ENCODE assay signal across 9 cellular contexts in genomic region chr2:57890462-57890861, GRCh38.
DNase-seq lines count a peak whose midpoint lies in the region; ATAC-seq lines count a peak whose summit lies in the region.
"Had no signal": no experiment of that assay in that cellular context is flagged by ENCODE, and none has a peak within 500 bp of the region (broad histone marks: within the 10 kb centered on the region; RNA-seq: fewer than 3 reads in every experiment).

No MANE protein-coding gene starts in this region.

- peak; percentile 44 for DNase-seq in GM04504 (ENCODE audit: low read depth)
- peak; percentile 8 for DNase-seq in fibroblast of the conjunctiva (ENCODE audit: low read depth)
- no peak for DNase-seq in COLO829 (ENCODE audit: low spot score)
- no peak for DNase-seq in NCI-H1436 treated with DMSO at 0.1 percent for 48 hours (lab: John Stamatoyannopoulos, UW)
- no peak for DNase-seq in GM19240 (ENCODE audit: insufficient read length, low spot score)
- no peak for DNase-seq in Right ventricle myocardium superior
- DNase-seq: NCI-H146 had no signal

- intact Hi-C loops in Right ventricle myocardium superior (cut with DNase I): no loop called here

- ATAC-seq in GM21528 (IDR thresholded peaks at IDR 0.05; ENCODE audit: low FRiP score, unreplicated experiment): peak; percentile 38
- peak; percentile 33 for ATAC-seq in HG03469 (IDR thresholded peaks at IDR 0.05; ENCODE audit: unreplicated experiment)
- ATAC-seq in Right ventricle myocardium superior (ENCODE audit: poor library complexity): no peak

Comparison
In these comparisons a context has a peak if more than half of its experiments do, and no peak if none do; other contexts are left out.
1. DNase-seq: peak in GM04504 (single experiment) and fibroblast of the conjunctiva (single experiment); none in COLO829 (single experiment), NCI-H1436 treated with DMSO at 0.1 percent for 48 hours (single experiment), GM19240 (single experiment) and Right ventricle myocardium superior (single experiment).